Comparison of ENCODE assay signal across 1 cellular context in genomic region chr11:120182357-120182756, GRCh38.
TF ChIP-seq lines count a peak whose summit lies in the region.

No MANE protein-coding gene starts in this region.

TF ChIP-seq in HepG2, 621 proteins besides CTCF, POLR2A, EP300 and RAD21:
- TF ChIP-seq PHF8 (CRISPR knock-in tag; IDR thresholded peaks at IDR 0.05) (0 out of 2 replicates have a peak, but pooled peaks have one; percentile 1), ATF7-NPFF (CRISPR knock-in tag; IDR thresholded peaks at IDR 0.05; ENCODE audit: low read depth) (no peak), MTF2 (CRISPR knock-in tag; IDR thresholded peaks at IDR 0.05; ENCODE audit: borderline replicate concordance) (no peak), TBX2 (CRISPR knock-in tag; IDR thresholded peaks at IDR 0.05; ENCODE audit: borderline replicate concordance) (0 out of 2 replicates have a peak, but pooled peaks have one; percentile 5), ZNF143 (CRISPR knock-in tag; IDR thresholded peaks at IDR 0.05) (0 out of 2 replicates have a peak, but pooled peaks have one; percentile 3)
